ENCODE assay signal across 23 cellular contexts in the genomic region with DNA sequence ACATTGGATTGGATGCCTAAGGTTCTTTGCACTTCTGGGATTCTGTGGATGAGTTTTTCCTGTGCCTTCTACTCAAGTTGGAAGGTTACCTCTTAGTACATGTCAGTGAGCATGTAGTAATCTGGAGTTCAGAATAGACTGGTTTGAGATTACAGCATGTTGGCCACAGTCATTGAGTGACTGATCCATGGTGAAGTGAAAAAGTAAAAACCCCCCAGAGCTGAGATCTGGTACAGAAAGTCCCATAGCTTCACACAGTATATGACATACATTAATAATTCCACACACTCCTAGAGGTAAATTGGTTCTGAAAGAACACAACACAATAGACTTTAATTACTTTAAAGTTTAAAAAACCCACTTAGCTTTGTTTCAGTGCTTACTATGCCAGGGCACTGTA. TPM values are rescaled to one million over a fixed set of nuclear protein-coding genes. Genes with fewer than 3 reads are reported as not detected.
DNase-seq lines count a peak whose midpoint lies in the region; ATAC-seq and TF ChIP-seq lines count a peak whose summit lies in the region.
"Had no signal": no experiment of that assay in that cellular context is flagged by ENCODE, and none has a peak within 500 bp of the region (broad histone marks: within the 10 kb centered on the region; RNA-seq: fewer than 3 reads in every experiment).

No MANE protein-coding gene starts in this region.

- H3K27me3 ChIP-seq in CD4-positive, alpha-beta T cell (ENCODE audit: control insufficient read depth, insufficient read depth, low read length): no peaks in the 10 kb centered on the region
- H3K27me3 ChIP-seq: gastroesophageal sphincter, SJCRH30 had no signal

- CTCF ChIA-PET in CD4-positive, alpha-beta T cell (lab: Charles Lee): no interaction called here

- peak overlapping the region; percentile 43 for H3K27ac Mint-ChIP-seq in activated T-cell treated with anti-CD3 and anti-CD28 coated beads, Interleukin-2, amount 50 U/mL, for 72 hours
- H3K27ac Mint-ChIP-seq in CD4-positive, alpha-beta T cell: no peak overlapping the region
- H3K27ac Mint-ChIP-seq: GM23338, T-helper 17 cell, type B pancreatic cell had no signal

- H3K9me3 ChIP-seq in CD4-positive, alpha-beta T cell (ENCODE audit: control insufficient read depth, low read length): no peaks in the 10 kb centered on the region
- H3K9me3 ChIP-seq: gastroesophageal sphincter had no signal

- no peak overlapping the region for H3K27ac ChIP-seq in CD4-positive, alpha-beta T cell (ENCODE audit: low read depth, low read length)
- H3K27ac ChIP-seq: dorsolateral prefrontal cortex, gastroesophageal sphincter, PC-9, SJCRH30, VCaP had no signal

- peaks cover 1 to 9% of the 10 kb centered on the region in 2 donors for H3K36me3 Mint-ChIP-seq in activated T-cell treated with anti-CD3 and anti-CD28 coated beads, Interleukin-2, amount 50 U/mL, for 72 hours (ENCODE audit: insufficient read depth in 2 of 2)
- H3K36me3 Mint-ChIP-seq in CD4-positive, alpha-beta T cell (ENCODE audit: low read depth): no peaks in the 10 kb centered on the region
- H3K36me3 Mint-ChIP-seq: type B pancreatic cell had no signal

- peaks cover 2 to 5% of the 10 kb centered on the region in 2 donors for H3K9me3 Mint-ChIP-seq in activated T-cell treated with anti-CD3 and anti-CD28 coated beads, Interleukin-2, amount 50 U/mL, for 72 hours
- no peaks in the 10 kb centered on the region for H3K9me3 Mint-ChIP-seq in CD4-positive, alpha-beta T cell

- POLR2A ChIA-PET in CD4-positive, alpha-beta T cell (lab: Charles Lee): no interaction called here

- intact Hi-C loops in left cardiac atrium (cut with DNase I): no loop called here
- intact Hi-C loops in CD4-positive, alpha-beta T cell (cut with DNase I, micrococcal nuclease): no loop called here

- no peak for TF ChIP-seq CTCF in CD4-positive, alpha-beta T cell (IDR thresholded peaks at IDR 0.05)

- no peak for DNase-seq in activated T-cell treated with anti-CD3 and anti-CD28 coated beads, Interleukin-2, amount 50 U/mL, for 72 hours
- DNase-seq in activated T-cell treated with anti-CD3 and anti-CD28 coated beads, Interleukin-2, amount 50 U/mL, for 1 hour: no peak
- DNase-seq in stimulated activated naive CD8-positive, alpha-beta T cell treated with anti-CD3 and anti-CD28 coated beads, Interleukin-15, Interleukin-2, amounts not matched to agents 100 U/mL and 50 U/mL, for 24 hours: no peak
- DNase-seq in left cardiac atrium: no peak
- no peak for DNase-seq in CD4-positive, alpha-beta T cell
- DNase-seq in AG08396 (ENCODE audit: low spot score): no peak
- DNase-seq: activated effector memory CD4-positive, alpha-beta T cell treated with anti-CD3 and anti-CD28 coated beads, Interleukin-2, amount 50 U/mL, for 16 hours; C1 segment of cervical spinal cord; DMS 273 treated with DMSO at 0.1 percent for 48 hours; dorsolateral prefrontal cortex; GDM1; left ventricle myocardium superior; NCI-H69; PC-9; SJCRH30; stimulated activated naive CD4-positive, alpha-beta T cell; T-helper 17 cell had no signal

- H3K4me1 Mint-ChIP-seq in activated T-cell treated with anti-CD3 and anti-CD28 coated beads, Interleukin-2, amount 50 U/mL, for 72 hours (ENCODE audit: low read depth): peaks cover 16% of the 10 kb centered on the region
- H3K4me1 Mint-ChIP-seq in CD4-positive, alpha-beta T cell (ENCODE audit: low read depth): no peaks in the 10 kb centered on the region
- H3K4me1 Mint-ChIP-seq: GM23338, T-helper 17 cell had no signal

- H3K27me3 Mint-ChIP-seq in activated T-cell treated with anti-CD3 and anti-CD28 coated beads, Interleukin-2, amount 50 U/mL, for 72 hours (ENCODE audit: low read depth): no peaks in the 10 kb centered on the region
- H3K27me3 Mint-ChIP-seq in CD4-positive, alpha-beta T cell: no peaks in the 10 kb centered on the region

- peak; percentile 78 to 88 for ATAC-seq in activated T-cell treated with anti-CD3 and anti-CD28 coated beads, Interleukin-2, amount 50 U/mL, for 72 hours (replicated peaks in 1 of 2)
- ATAC-seq in GM21576 (IDR thresholded peaks at IDR 0.05; ENCODE audit: unreplicated experiment) (peak; percentile 58), HG03045 (IDR thresholded peaks at IDR 0.05; ENCODE audit: unreplicated experiment) (peak; percentile 74), left cardiac atrium (no peak)
- ATAC-seq in stimulated activated naive CD8-positive, alpha-beta T cell treated with anti-CD3 and anti-CD28 coated beads, Interleukin-15, Interleukin-2, amounts not matched to agents 100 U/mL and 50 U/mL, for 24 hours: peak; percentile 69
- no peak for ATAC-seq in CD4-positive, alpha-beta T cell (ENCODE audit: poor library complexity)
- ATAC-seq: gastroesophageal sphincter, GM23338, left ventricle myocardium superior, T-helper 17 cell had no signal

- H3K4me3 Mint-ChIP-seq in activated T-cell treated with anti-CD3 and anti-CD28 coated beads, Interleukin-2, amount 50 U/mL, for 72 hours: peak overlapping the region in 1 of 2 donors; percentile 9
- no peak overlapping the region for H3K4me3 Mint-ChIP-seq in CD4-positive, alpha-beta T cell
- H3K4me3 Mint-ChIP-seq: GM23338, T-helper 17 cell, type B pancreatic cell had no signal

RNA-seq across cellular contexts. Expression of gene CCND2, which starts 11.9 kb away (rescaled TPM):
- total RNA-seq in activated T-cell treated with anti-CD3 and anti-CD28 coated beads, Interleukin-2, amount 50 U/mL, for 72 hours: 100 to 1,000 TPM; 445 to 502 TPM
- 100 to 1,000 TPM; 170 to 202 TPM for total RNA-seq in left cardiac atrium
- total RNA-seq in CD4-positive, alpha-beta T cell: 100 to 1,000 TPM; 159 to 163 TPM

RNA-seq across cellular contexts. Expression of gene TIGAR, which starts 59.4 kb away (rescaled TPM):
- 10 to 100 TPM; 16.1 to 22.5 TPM for total RNA-seq in activated T-cell treated with anti-CD3 and anti-CD28 coated beads, Interleukin-2, amount 50 U/mL, for 72 hours
- 10 to 100 TPM in 1 of 2 donors, 1 to 10 TPM in 1; 9.7 to 14.0 TPM for total RNA-seq in left cardiac atrium
- 1 to 10 TPM; 5.3 to 7.1 TPM for total RNA-seq in CD4-positive, alpha-beta T cell

Comparison
In these comparisons a context has a peak if more than half of its experiments do, and no peak if none do; other contexts are left out.
1. ATAC-seq: peak in activated T-cell treated with anti-CD3 and anti-CD28 coated beads, Interleukin-2, amount 50 U/mL, for 72 hours (2 of 2), GM21576 (single experiment), HG03045 (single experiment) and stimulated activated naive CD8-positive, alpha-beta T cell treated with anti-CD3 and anti-CD28 coated beads, Interleukin-15, Interleukin-2, amounts not matched to agents 100 U/mL and 50 U/mL, for 24 hours (single experiment); none in left cardiac atrium (0 of 2) and CD4-positive, alpha-beta T cell (single experiment).